ENCODE assay signal across 14 cellular contexts in genomic region chr9:86836797-86837196, GRCh38.
DNase-seq lines count a peak whose midpoint lies in the region; ATAC-seq and TF ChIP-seq lines count a peak whose summit lies in the region.
"Had no signal": no experiment of that assay in that cellular context is flagged by ENCODE, and none has a peak within 500 bp of the region (broad histone marks: within the 10 kb centered on the region; RNA-seq: fewer than 3 reads in every experiment).

No MANE protein-coding gene starts in this region.

- H3K36me3 ChIP-seq in heart left ventricle: no peaks in the 10 kb centered on the region
- H3K36me3 ChIP-seq: right lobe of liver, suprapubic skin had no signal

- ATAC-seq in GM19043 (IDR thresholded peaks at IDR 0.05; ENCODE audit: low read depth, unreplicated experiment) (peak; percentile 84), GM21825 (IDR thresholded peaks at IDR 0.05; ENCODE audit: unreplicated experiment) (peak; percentile 87), HG03139 (IDR thresholded peaks at IDR 0.05; ENCODE audit: unreplicated experiment) (peak; percentile 54), heart left ventricle (no peak)
- peak; percentile 91 to 96 for ATAC-seq in stimulated activated naive B cell treated with anti-CD40 and anti-IgM and Interleukin-4, amounts not matched to agents 10 μg/mL and 1 μg/mL and 100 μg/mL, for 72 hours (replicated peaks)
- ATAC-seq: left colon, right lobe of liver, T-helper 17 cell had no signal

- H3K27me3 ChIP-seq in heart left ventricle: no peaks in the 10 kb centered on the region
- H3K27me3 ChIP-seq: right lobe of liver, suprapubic skin had no signal

- intact Hi-C loops in heart left ventricle (cut with DNase I): no loop called here

- H3K27ac Mint-ChIP-seq in stimulated activated naive B cell treated with anti-CD40 and anti-IgM and Interleukin-4, amounts not matched to agents 10 μg/mL and 1 μg/mL and 100 μg/mL, for 72 hours: no peak overlapping the region
- H3K27ac Mint-ChIP-seq: CD4-positive, alpha-beta T cell; T-helper 17 cell had no signal

- WGBS in heart left ventricle, 4 donors: 65 to 67% (median 65%) methylated on average over 5 of the region's 5 CpGs

- peaks cover 0 to 4% of the 10 kb centered on the region in 2 donors for H3K4me1 Mint-ChIP-seq in stimulated activated naive B cell treated with anti-CD40 and anti-IgM and Interleukin-4, amounts not matched to agents 10 μg/mL and 1 μg/mL and 100 μg/mL, for 72 hours
- H3K4me1 Mint-ChIP-seq: T-helper 17 cell had no signal

- no peaks in the 10 kb centered on the region for H3K36me3 Mint-ChIP-seq in stimulated activated naive B cell treated with anti-CD40 and anti-IgM and Interleukin-4, amounts not matched to agents 10 μg/mL and 1 μg/mL and 100 μg/mL, for 72 hours

- no peak overlapping the region for H3K4me3 ChIP-seq in heart left ventricle
- H3K4me3 ChIP-seq: right lobe of liver, suprapubic skin had no signal

- H3K4me3 Mint-ChIP-seq in stimulated activated naive B cell treated with anti-CD40 and anti-IgM and Interleukin-4, amounts not matched to agents 10 μg/mL and 1 μg/mL and 100 μg/mL, for 72 hours: no peak overlapping the region
- H3K4me3 Mint-ChIP-seq: CD4-positive, alpha-beta T cell; T-helper 17 cell had no signal

- TF ChIP-seq CTCF in heart left ventricle (IDR thresholded peaks at IDR 0.05): no peak

- H3K4me1 ChIP-seq in heart left ventricle: peaks cover 0 to 11% (median 0%) of the 10 kb centered on the region in 12 donors
- H3K4me1 ChIP-seq: right lobe of liver, suprapubic skin had no signal

- H3K9me3 Mint-ChIP-seq in stimulated activated naive B cell treated with anti-CD40 and anti-IgM and Interleukin-4, amounts not matched to agents 10 μg/mL and 1 μg/mL and 100 μg/mL, for 72 hours: peaks cover 0 to 5% of the 10 kb centered on the region in 2 donors
- H3K9me3 Mint-ChIP-seq: CD4-positive, alpha-beta T cell had no signal

- H3K9me3 ChIP-seq in heart left ventricle: no peaks in the 10 kb centered on the region
- H3K9me3 ChIP-seq: right lobe of liver, suprapubic skin had no signal

- peak; percentile 37 for DNase-seq in stimulated activated naive B cell treated with anti-CD40 and anti-IgM and Interleukin-4, amounts not matched to agents 10 μg/mL and 1 μg/mL and 100 μg/mL, for 72 hours
- DNase-seq in foreskin melanocyte: no peak
- DNase-seq in heart left ventricle: no peak
- DNase-seq in NCI-H2196 (lab: John Stamatoyannopoulos, UW; ENCODE audit: unreplicated experiment): no peak
- DNase-seq: activated CD4-positive, alpha-beta T cell treated with anti-CD3 and anti-CD28 coated beads for 48 hours; CD4-positive, alpha-beta T cell; glutamatergic neuron; left colon; right lobe of liver; T-helper 17 cell had no signal

- no peak for TF ChIP-seq POLR2A in heart left ventricle (IDR thresholded peaks at IDR 0.05)

- no peak overlapping the region for H3K27ac ChIP-seq in heart left ventricle
- H3K27ac ChIP-seq: right lobe of liver, suprapubic skin had no signal

- peaks cover 0 to 13% of the 10 kb centered on the region in 2 donors for H3K27me3 Mint-ChIP-seq in stimulated activated naive B cell treated with anti-CD40 and anti-IgM and Interleukin-4, amounts not matched to agents 10 μg/mL and 1 μg/mL and 100 μg/mL, for 72 hours

Comparison
In these comparisons a context has a peak if more than half of its experiments do, and no peak if none do; other contexts are left out.
1. ATAC-seq: peak in GM19043 (single experiment), GM21825 (single experiment), HG03139 (single experiment) and stimulated activated naive B cell treated with anti-CD40 and anti-IgM and Interleukin-4, amounts not matched to agents 10 μg/mL and 1 μg/mL and 100 μg/mL, for 72 hours (2 of 2); none in heart left ventricle (0 of 4).